Comparison of ENCODE assay signal across 8 cellular contexts in genomic region chr7:47088329-47089067, GRCh38.
DNase-seq lines count a peak whose midpoint lies in the region; ATAC-seq and TF ChIP-seq lines count a peak whose summit lies in the region.

No MANE protein-coding gene starts in this region.

- intact Hi-C loops in left ventricle myocardium superior (cut with micrococcal nuclease) (loop anchor here (10.0 kb wide), 2 partner anchors 314 to 1164 kb away; partner anchors contain the start of gene IGFBP3), sciatic nerve (cut with DNase I) (no loop called here)

- peak; percentile 79 for TF ChIP-seq CTCF in AG09319 (IDR thresholded peaks at IDR 0.05; ENCODE audit: low read depth, low read length)
- TF ChIP-seq CTCF in GM10248 (IDR thresholded peaks at IDR 0.05; ENCODE audit: control extremely low read depth, extremely low read depth, low read depth, missing control alignments): peak; percentile 80

- CTCF ChIA-PET in GM10248 (lab: Yijun Ruan, JAX): interaction anchor here (0.6 to 3.8 kb wide), 13 partner anchors 9 to 1198 kb away, joined by 3 to 27 read pairs (median 5); partner anchors contain the start of gene IGFBP3

- ATAC-seq in HG02763 (IDR thresholded peaks at IDR 0.05; ENCODE audit: unreplicated experiment): peak; percentile 58
- peak; percentile 97 for ATAC-seq in left ventricle myocardium superior
- peak; percentile 91 for ATAC-seq in sciatic nerve
- ATAC-seq in HG03108 (IDR thresholded peaks at IDR 0.05; ENCODE audit: unreplicated experiment): no peak

- POLR2A ChIA-PET in GM10248 (lab: Yijun Ruan, JAX): no interaction called here

- peak; percentile 34 for DNase-seq in AG09319 (ENCODE audit: extremely low read depth, low read depth)
- peak; percentile 58 for DNase-seq in GM10248 (ENCODE audit: extremely low spot score)
- peak; percentile 36 for DNase-seq in NCI-H2171 treated with DMSO at 0.1 percent for 48 hours (lab: John Stamatoyannopoulos, UW)
- DNase-seq in amniotic stem cell (lab: John Stamatoyannopoulos, UW): peak; percentile 18
- DNase-seq in left ventricle myocardium superior: peak; percentile 75
- peak; percentile 66 for DNase-seq in sciatic nerve (ENCODE audit: low spot score)

Comparison
In these comparisons a context has a peak if more than half of its experiments do, and no peak if none do; other contexts are left out.
1. DNase-seq: peak in every context shown above with its lines; median percentile 75 in left ventricle myocardium superior; 66 in sciatic nerve; 58 in GM10248; 36 in NCI-H2171 treated with DMSO at 0.1 percent for 48 hours; 34 in AG09319; 18 in amniotic stem cell.